Comparison of ENCODE assay signal across 16 cellular contexts in the genomic region with DNA sequence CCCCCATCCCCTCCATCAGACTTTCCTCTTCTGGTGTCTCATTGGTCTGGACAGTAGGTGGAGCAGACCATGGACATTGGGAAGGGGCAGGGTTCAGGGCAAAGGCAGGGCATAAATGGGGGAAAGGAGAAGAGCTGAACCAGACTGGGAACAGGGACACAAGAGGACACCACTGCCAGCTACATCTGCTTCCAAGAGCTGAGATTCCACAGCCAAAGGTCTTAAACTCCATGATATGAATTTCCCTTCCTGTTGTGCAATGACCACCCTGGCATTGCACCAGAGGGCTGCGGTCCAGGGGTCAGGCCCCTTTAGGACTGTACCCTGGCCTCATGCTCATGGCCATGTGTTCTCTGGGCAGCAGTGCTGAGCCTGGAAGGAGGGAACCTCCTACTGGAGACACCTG.
A peak's percentile ranks its signal among the peaks of the same experiment; 100 is the strongest.
DNase-seq lines count a peak whose midpoint lies in the region; ATAC-seq, FAIRE-seq and TF ChIP-seq lines count a peak whose summit lies in the region.
"Had no signal": no experiment of that assay in that cellular context is flagged by ENCODE, and none has a peak within 500 bp of the region (broad histone marks: within the 10 kb centered on the region; RNA-seq: fewer than 3 reads in every experiment).

No MANE protein-coding gene starts in this region.

- TF ChIP-seq POLR2A in upper lobe of left lung (IDR thresholded peaks at IDR 0.05): no peak

- H3K27me3 ChIP-seq in liver (ENCODE audit: control insufficient read depth in 4 of 4, insufficient read depth in 4 of 4, low read length in 3 of 4) (no peaks in the 10 kb centered on the region), upper lobe of left lung (no peaks in the 10 kb centered on the region)

- peaks cover 0 to 19% (median 12%) of the 10 kb centered on the region in 4 donors for H3K4me1 ChIP-seq in liver (ENCODE audit: control insufficient read depth in 4 of 4, insufficient read depth in 4 of 4, low read length in 3 of 4)
- peaks cover 0 to 5% (median 1%) of the 10 kb centered on the region in 4 donors for H3K4me1 ChIP-seq in upper lobe of left lung

- no peak for TF ChIP-seq EP300 in upper lobe of left lung (IDR thresholded peaks at IDR 0.05)

- ATAC-seq in upper lobe of left lung (ENCODE audit: low FRiP score in 2 of 2): peak; percentile 26 to 63

- TF ChIP-seq CTCF in fibroblast of mammary gland (conservative IDR thresholded peaks at IDR 0.05; ENCODE audit: control insufficient read depth, insufficient read depth, low read depth, low read length) (no peak), liver (IDR thresholded peaks at IDR 0.05; ENCODE audit: low read depth, low read length, missing input control) (peak; percentile 23), upper lobe of left lung (IDR thresholded peaks at IDR 0.05) (no peak), D721Med (IDR thresholded peaks at IDR 0.05; ENCODE audit: insufficient read depth, missing control alignments) (no peak)

- TF ChIP-seq RAD21 in liver (IDR thresholded peaks at IDR 0.05): peak; percentile 75 to 77

- H3K9me3 ChIP-seq in liver (ENCODE audit: control insufficient read depth in 4 of 4, low read length in 3 of 4) (peaks cover 0 to 5% (median 2%) of the 10 kb centered on the region in 4 donors), upper lobe of left lung (no peaks in the 10 kb centered on the region)
- H3K9me3 ChIP-seq: SK-N-SH had no signal

- peak overlapping the region; percentile 77 to 89 for H3K27ac ChIP-seq in liver (ENCODE audit: low read depth in 1 of 2, low read length in 2 of 2)
- H3K27ac ChIP-seq in upper lobe of left lung: no peak overlapping the region
- H3K27ac ChIP-seq: GM23248, PC-9 had no signal

- WGBS in liver: 7% methylated on average over 1 of the region's 1 CpG
- 43% methylated on average over 1 of the region's 1 CpG; no CpG with 5 or more reads in 1 of the 2 donors for WGBS in upper lobe of left lung, 2 donors

- peak; percentile 47 for DNase-seq in RPMI7951 (ENCODE audit: low read depth)
- DNase-seq in fibroblast of mammary gland (ENCODE audit: low read depth): peak; percentile 14
- peak in 1 of 2 donors; percentile 35 for DNase-seq in upper lobe of left lung
- no peak for DNase-seq in D721Med (ENCODE audit: insufficient read length, low spot score)
- DNase-seq in NCI-H2171 treated with DMSO at 0.1 percent for 48 hours (lab: John Stamatoyannopoulos, UW): no peak
- no peak for DNase-seq in NCI-H1694 (lab: John Stamatoyannopoulos, UW)
- DNase-seq: CD4-positive, alpha-beta T cell; GF-D8; GM23248; NCI-H1417 treated with DMSO at 0.1 percent for 48 hours; NCI-H2081 treated with DMSO at 0.1 percent for 48 hours; NCI-H446; NCI-H774; PC-9; SK-N-SH had no signal

- H3K36me3 ChIP-seq in liver (ENCODE audit: control insufficient read depth in 4 of 4, insufficient read depth in 3 of 4, low read depth in 1 of 4, low read length in 3 of 4): no peaks in the 10 kb centered on the region
- no peaks in the 10 kb centered on the region for H3K36me3 ChIP-seq in upper lobe of left lung

- FAIRE-seq in D721Med (lab: Jason Lieb, UNC): no peak

- no peak overlapping the region for H3K9ac ChIP-seq in liver (ENCODE audit: low read depth in 1 of 2, low read length in 2 of 2)
- H3K9ac ChIP-seq: GM23248, SK-N-SH had no signal

- no peak overlapping the region for H3K4me3 ChIP-seq in fibroblast of mammary gland (ENCODE audit: control insufficient read depth, low read depth, low read length)
- peak overlapping the region in 1 of 3 donors; percentile 12 for H3K4me3 ChIP-seq in liver (ENCODE audit: low read depth in 1 of 3, low read length in 3 of 3)
- no peak overlapping the region for H3K4me3 ChIP-seq in upper lobe of left lung
- H3K4me3 ChIP-seq: GM23248, PC-9 had no signal

TF ChIP-seq in liver, 16 proteins besides CTCF, POLR2A, EP300 and RAD21:
- peak; percentile 96 for TF ChIP-seq YY1 (IDR thresholded peaks at IDR 0.05)
- TF ChIP-seq, protein P1, sequence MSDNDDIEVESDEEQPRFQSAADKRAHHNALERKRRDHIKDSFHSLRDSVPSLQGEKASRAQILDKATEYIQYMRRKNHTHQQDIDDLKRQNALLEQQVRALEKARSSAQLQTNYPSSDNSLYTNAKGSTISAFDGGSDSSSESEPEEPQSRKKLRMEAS (IDR thresholded peaks at IDR 0.05): peak; percentile 99
- peak; percentile 98 to 99 for TF ChIP-seq RXRA (IDR thresholded peaks at IDR 0.05)
- peak; percentile 100 for TF ChIP-seq SP1 (IDR thresholded peaks at IDR 0.05)
- TF ChIP-seq FOXA2 (IDR thresholded peaks at IDR 0.05): peak; percentile 76
- TF ChIP-seq TAF1 (conservative IDR thresholded peaks at IDR 0.05): peak; percentile 72
- TF ChIP-seq HNF4G (IDR thresholded peaks at IDR 0.05): peak; percentile 91
- TF ChIP-seq EGR1 (IDR thresholded peaks at IDR 0.05; ENCODE audit: low read depth in 2 of 2): peak; percentile 82 to 90
- TF ChIP-seq JUND (IDR thresholded peaks at IDR 0.05): peak; percentile 83 to 84
- TF ChIP-seq, protein P2, sequence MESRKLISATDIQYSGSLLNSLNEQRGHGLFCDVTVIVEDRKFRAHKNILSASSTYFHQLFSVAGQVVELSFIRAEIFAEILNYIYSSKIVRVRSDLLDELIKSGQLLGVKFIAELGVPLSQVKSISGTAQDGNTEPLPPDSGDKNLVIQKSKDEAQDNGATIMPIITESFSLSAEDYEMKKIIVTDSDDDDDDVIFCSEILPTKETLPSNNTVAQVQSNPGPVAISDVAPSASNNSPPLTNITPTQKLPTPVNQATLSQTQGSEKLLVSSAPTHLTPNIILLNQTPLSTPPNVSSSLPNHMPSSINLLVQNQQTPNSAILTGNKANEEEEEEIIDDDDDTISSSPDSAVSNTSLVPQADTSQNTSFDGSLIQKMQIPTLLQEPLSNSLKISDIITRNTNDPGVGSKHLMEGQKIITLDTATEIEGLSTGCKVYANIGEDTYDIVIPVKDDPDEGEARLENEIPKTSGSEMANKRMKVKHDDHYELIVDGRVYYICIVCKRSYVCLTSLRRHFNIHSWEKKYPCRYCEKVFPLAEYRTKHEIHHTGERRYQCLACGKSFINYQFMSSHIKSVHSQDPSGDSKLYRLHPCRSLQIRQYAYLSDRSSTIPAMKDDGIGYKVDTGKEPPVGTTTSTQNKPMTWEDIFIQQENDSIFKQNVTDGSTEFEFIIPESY (IDR thresholded peaks at IDR 0.05): peak; percentile 91
- TF ChIP-seq, protein P3, sequence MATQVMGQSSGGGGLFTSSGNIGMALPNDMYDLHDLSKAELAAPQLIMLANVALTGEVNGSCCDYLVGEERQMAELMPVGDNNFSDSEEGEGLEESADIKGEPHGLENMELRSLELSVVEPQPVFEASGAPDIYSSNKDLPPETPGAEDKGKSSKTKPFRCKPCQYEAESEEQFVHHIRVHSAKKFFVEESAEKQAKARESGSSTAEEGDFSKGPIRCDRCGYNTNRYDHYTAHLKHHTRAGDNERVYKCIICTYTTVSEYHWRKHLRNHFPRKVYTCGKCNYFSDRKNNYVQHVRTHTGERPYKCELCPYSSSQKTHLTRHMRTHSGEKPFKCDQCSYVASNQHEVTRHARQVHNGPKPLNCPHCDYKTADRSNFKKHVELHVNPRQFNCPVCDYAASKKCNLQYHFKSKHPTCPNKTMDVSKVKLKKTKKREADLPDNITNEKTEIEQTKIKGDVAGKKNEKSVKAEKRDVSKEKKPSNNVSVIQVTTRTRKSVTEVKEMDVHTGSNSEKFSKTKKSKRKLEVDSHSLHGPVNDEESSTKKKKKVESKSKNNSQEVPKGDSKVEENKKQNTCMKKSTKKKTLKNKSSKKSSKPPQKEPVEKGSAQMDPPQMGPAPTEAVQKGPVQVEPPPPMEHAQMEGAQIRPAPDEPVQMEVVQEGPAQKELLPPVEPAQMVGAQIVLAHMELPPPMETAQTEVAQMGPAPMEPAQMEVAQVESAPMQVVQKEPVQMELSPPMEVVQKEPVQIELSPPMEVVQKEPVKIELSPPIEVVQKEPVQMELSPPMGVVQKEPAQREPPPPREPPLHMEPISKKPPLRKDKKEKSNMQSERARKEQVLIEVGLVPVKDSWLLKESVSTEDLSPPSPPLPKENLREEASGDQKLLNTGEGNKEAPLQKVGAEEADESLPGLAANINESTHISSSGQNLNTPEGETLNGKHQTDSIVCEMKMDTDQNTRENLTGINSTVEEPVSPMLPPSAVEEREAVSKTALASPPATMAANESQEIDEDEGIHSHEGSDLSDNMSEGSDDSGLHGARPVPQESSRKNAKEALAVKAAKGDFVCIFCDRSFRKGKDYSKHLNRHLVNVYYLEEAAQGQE (IDR thresholded peaks at IDR 0.05): peak; percentile 91
- TF ChIP-seq HNF4A (conservative IDR thresholded peaks at IDR 0.05): peak; percentile 96 to 98
- TF ChIP-seq, protein P4, sequence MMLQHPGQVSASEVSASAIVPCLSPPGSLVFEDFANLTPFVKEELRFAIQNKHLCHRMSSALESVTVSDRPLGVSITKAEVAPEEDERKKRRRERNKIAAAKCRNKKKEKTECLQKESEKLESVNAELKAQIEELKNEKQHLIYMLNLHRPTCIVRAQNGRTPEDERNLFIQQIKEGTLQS (IDR thresholded peaks at IDR 0.05): peak; percentile 75
- peak; percentile 100 for TF ChIP-seq NR2F2 (IDR thresholded peaks at IDR 0.05)
- TF ChIP-seq FOXA1 (IDR thresholded peaks at IDR 0.05): peak; percentile 93
- peak in 1 of 2 donors; percentile 71 for TF ChIP-seq GABPA (IDR thresholded peaks at IDR 0.05 in 1 of 2, conservative IDR thresholded peaks at IDR 0.05 in 1 of 2)

Comparison
In these comparisons a context has a peak if more than half of its experiments do, and no peak if none do; other contexts are left out.
1. DNase-seq: peak in RPMI7951 (single experiment) and fibroblast of mammary gland (single experiment); none in D721Med (single experiment), NCI-H2171 treated with DMSO at 0.1 percent for 48 hours (single experiment) and NCI-H1694 (single experiment).
2. H3K27ac ChIP-seq: peak in liver (2 of 2); none in upper lobe of left lung (0 of 4).